Comparison of ENCODE assay signal across 8 cellular contexts in genomic region chr19:5308471-5309437, GRCh38.
DNase-seq lines count a peak whose midpoint lies in the region; ATAC-seq lines count a peak whose summit lies in the region.

No MANE protein-coding gene starts in this region.

- ATAC-seq in HG02973 (IDR thresholded peaks at IDR 0.05; ENCODE audit: unreplicated experiment) (no peak), HG02642 (IDR thresholded peaks at IDR 0.05; ENCODE audit: poor library complexity, unreplicated experiment) (no peak), GM21447 (IDR thresholded peaks at IDR 0.05; ENCODE audit: unreplicated experiment) (no peak)

- DNase-seq in NAMALWA (ENCODE audit: low spot score) (peak; percentile 55), hypothalamus (lab: John Stamatoyannopoulos, UW) (peak in 49 of 51 donors; percentile 16 to 95 (median 68)), stromal cell of bone marrow (ENCODE audit: low read depth) (peak; percentile 65)
- no peak for DNase-seq in activated naive CD4-positive, alpha-beta T cell treated with Interleukin-2 at 50 U/mL for 16 hours

- peak overlapping the region; percentile 96 for H3K27ac ChIP-seq in angular gyrus (ENCODE audit: low read depth, low read length)
